Comparison of ENCODE assay signal across 27 cellular contexts in genomic region chr3:132972333-132972732, GRCh38.
DNase-seq lines count a peak whose midpoint lies in the region; ATAC-seq and TF ChIP-seq lines count a peak whose summit lies in the region.
"Had no signal": no experiment of that assay in that cellular context is flagged by ENCODE, and none has a peak within 500 bp of the region (broad histone marks: within the 10 kb centered on the region; RNA-seq: fewer than 3 reads in every experiment).

No MANE protein-coding gene starts in this region.

- H3K4me3 ChIP-seq in astrocyte of the spinal cord (ENCODE audit: low read depth, low read length): no peak overlapping the region
- H3K4me3 ChIP-seq: left ventricle myocardium inferior, stomach, tibial artery had no signal

- in situ Hi-C loops in astrocyte of the spinal cord (cut with HindIII; ENCODE audit: low sequenced_read_pairs): no loop called here

- no peak for TF ChIP-seq CTCF in astrocyte of the spinal cord (IDR thresholded peaks at IDR 0.05; ENCODE audit: low read depth, low read length)

- no peak for ATAC-seq in HG03095 (IDR thresholded peaks at IDR 0.05; ENCODE audit: unreplicated experiment)
- ATAC-seq: effector memory CD8-positive, alpha-beta T cell; PC-3; right cardiac atrium had no signal

- DNase-seq in EL: peak; percentile 5
- peak; percentile 37 for DNase-seq in RPMI7951 (ENCODE audit: low read depth)
- peak; percentile 31 for DNase-seq in astrocyte of the spinal cord (ENCODE audit: low read depth, low spot score)
- DNase-seq in non-pigmented ciliary epithelial cell (ENCODE audit: low read depth): peak; percentile 3
- DNase-seq in SK-N-DZ (ENCODE audit: low spot score): no peak
- DNase-seq in H4 (ENCODE audit: low spot score): no peak
- no peak for DNase-seq in NCI-H2196 (lab: John Stamatoyannopoulos, UW; ENCODE audit: unreplicated experiment)
- DNase-seq: activated CD4-positive, alpha-beta T cell treated with anti-CD3 and anti-CD28 coated beads for 4 hours; caudate nucleus; CD8-positive, alpha-beta memory T cell; effector memory CD8-positive, alpha-beta T cell; head of caudate nucleus; left ventricle myocardium inferior; naive B cell; NCI-H1105; NCI-H1930; NCI-H2171 treated with DMSO at 0.1 percent for 48 hours; NCI-H524 treated with DMSO at 0.1 percent for 48 hours; NK-92 treated with Interleukin-12 subunit alpha and Interleukin-12 subunit beta, amount 100 ng/mL, for 24 hours; PC-3; right cardiac atrium; stimulated activated CD4-positive, alpha-beta T cell treated with anti-CD3 and anti-CD28 coated beads, Interleukin-12 subunit alpha, Interleukin-12 subunit beta, amount 100 ng/mL, for 4 hours; stimulated activated CD4-positive, alpha-beta T cell treated with anti-CD3 and anti-CD28 coated beads, Interleukin-2, amount 100 ng/mL, for 48 hours; stomach; tibial artery; WERI-Rb-1 had no signal

Comparison
In these comparisons a context has a peak if more than half of its experiments do, and no peak if none do; other contexts are left out.
1. DNase-seq: peak in EL (single experiment), RPMI7951 (single experiment), astrocyte of the spinal cord (single experiment) and non-pigmented ciliary epithelial cell (single experiment); none in SK-N-DZ (single experiment), H4 (single experiment) and NCI-H2196 (single experiment).